ENCODE assay signal across 8 cellular contexts in the genomic region with DNA sequence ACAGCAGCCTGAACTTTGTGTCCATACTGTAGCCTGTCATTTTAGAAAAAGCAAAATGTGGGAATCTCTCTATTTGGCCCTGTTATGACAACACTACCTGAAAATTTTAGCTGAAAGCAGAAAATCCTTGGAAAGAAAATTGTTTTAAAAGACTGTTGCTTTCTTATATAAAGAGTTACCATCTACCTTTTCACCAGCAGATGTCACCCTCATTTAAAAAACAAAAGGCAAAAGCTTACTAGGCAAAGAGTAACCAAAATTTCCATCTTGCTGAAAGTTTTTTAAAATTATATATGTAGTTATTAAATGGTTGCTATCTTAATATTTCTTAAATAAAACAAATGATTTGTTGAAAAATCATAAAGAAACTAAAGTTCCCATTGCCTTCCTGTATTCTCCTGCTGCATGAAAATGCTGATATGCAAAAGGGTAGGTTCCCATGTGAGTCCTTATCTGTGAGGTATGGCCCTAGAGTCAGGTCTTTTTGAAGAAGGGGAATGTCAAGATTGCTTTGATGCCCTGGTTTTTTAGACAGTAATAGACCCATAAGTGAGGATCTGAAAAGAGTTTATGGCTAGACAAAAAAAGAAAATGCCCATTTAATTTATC.
DNase-seq lines count a peak whose midpoint lies in the region; ATAC-seq, FAIRE-seq and TF ChIP-seq lines count a peak whose summit lies in the region.

No MANE protein-coding gene starts in this region.

- H3K4me3 Mint-ChIP-seq in neural crest cell = no peak overlapping the region

- no peaks in the 10 kb centered on the region for H3K9me3 Mint-ChIP-seq in neural crest cell

- peak; percentile 35 for DNase-seq in A172 (ENCODE audit: low spot score)
- peak; percentile 20 for DNase-seq in NCI-H748 (lab: John Stamatoyannopoulos, UW; ENCODE audit: unreplicated experiment)
- DNase-seq in dedifferentiated amniotic fluid mesenchymal stem cell (ENCODE audit: extremely low spot score) = peak; percentile 65
- no peak for DNase-seq in neural crest cell (ENCODE audit: low read depth, low spot score)
- DNase-seq in effector memory CD4-positive, alpha-beta T cell = no peak
- DNase-seq in NCI-H128 (lab: John Stamatoyannopoulos, UW; ENCODE audit: unreplicated experiment) = no peak

- peaks cover 17% of the 10 kb centered on the region for H3K4me1 Mint-ChIP-seq in neural crest cell

- H3K36me3 Mint-ChIP-seq in neural crest cell (ENCODE audit: low read depth) = no peaks in the 10 kb centered on the region

- H3K4me3 ChIP-seq in effector memory CD4-positive, alpha-beta T cell (ENCODE audit: insufficient read depth, low read depth, low read length, poor library complexity, severe bottlenecking) = no peak overlapping the region

- TF ChIP-seq CTCF in neural crest cell (conservative IDR thresholded peaks at IDR 0.05) = peak; percentile 77

- no peak overlapping the region for H3K27ac ChIP-seq in effector memory CD4-positive, alpha-beta T cell (ENCODE audit: insufficient read depth, low read length, poor library complexity, severe bottlenecking)

- H3K27me3 Mint-ChIP-seq in neural crest cell (ENCODE audit: low read depth) = no peaks in the 10 kb centered on the region

- H3K9me3 ChIP-seq in effector memory CD4-positive, alpha-beta T cell (ENCODE audit: control insufficient read depth, low read length) = no peaks in the 10 kb centered on the region

- ATAC-seq in HG02623 (IDR thresholded peaks at IDR 0.05; ENCODE audit: unreplicated experiment) = no peak

- peaks cover 5% of the 10 kb centered on the region for H3K4me1 ChIP-seq in effector memory CD4-positive, alpha-beta T cell (ENCODE audit: control insufficient read depth, insufficient read depth, low read length, poor library complexity, severe bottlenecking)

- H3K27me3 ChIP-seq in effector memory CD4-positive, alpha-beta T cell (replicated peaks; ENCODE audit: control insufficient read depth, insufficient read depth, low read length, poor library complexity, severe bottlenecking) = no peaks in the 10 kb centered on the region

- no peak overlapping the region for H3K27ac Mint-ChIP-seq in neural crest cell (ENCODE audit: unreplicated experiment)

- peak; percentile 96 for FAIRE-seq in G401.6 (lab: Jason Lieb, UNC)

- H3K36me3 ChIP-seq in effector memory CD4-positive, alpha-beta T cell (ENCODE audit: control insufficient read depth, insufficient read depth, low read length) = peaks cover 18% of the 10 kb centered on the region

Comparison
In these comparisons a context has a peak if more than half of its experiments do, and no peak if none do; other contexts are left out.
1. DNase-seq: peak in A172 (single experiment), NCI-H748 (single experiment) and dedifferentiated amniotic fluid mesenchymal stem cell (single experiment); none in neural crest cell (single experiment), effector memory CD4-positive, alpha-beta T cell (0 of 3) and NCI-H128 (single experiment).